In genomic region chr6:83873869-83874268, GRCh38 we compare ENCODE assay signal across 1 cellular context.
TF ChIP-seq lines count a peak whose summit lies in the region.

No MANE protein-coding gene starts in this region.

TF ChIP-seq in K562, 482 proteins besides CTCF, POLR2A, EP300 and RAD21 (continued from another document):
- no peak for TF ChIP-seq BRF2 (IDR thresholded peaks at IDR 0.05; ENCODE audit: borderline replicate concordance, insufficient read depth, insufficient read length)
- no peak for TF ChIP-seq RHOXF2B (CRISPR knock-in tag; conservative IDR thresholded peaks at IDR 0.05)
- TF ChIP-seq CBX2 (IDR thresholded peaks at IDR 0.05; ENCODE audit: insufficient read depth, low read length, poor library complexity, severe bottlenecking) = no peak
- TF ChIP-seq VEZF1 (CRISPR knock-in tag; IDR thresholded peaks at IDR 0.05) = no peak
- peak; percentile 79 for TF ChIP-seq PCBP1 (IDR thresholded peaks at IDR 0.05; ENCODE audit: low read depth, low read length, poor library complexity, severe bottlenecking)
- TF ChIP-seq STAT5A (IDR thresholded peaks at IDR 0.05; ENCODE audit: borderline replicate concordance, low read length) = no peak
- TF ChIP-seq HNRNPK (IDR thresholded peaks at IDR 0.05; ENCODE audit: low read depth, low read length, poor library complexity, severe bottlenecking) = peak; percentile 90
- no peak for TF ChIP-seq TOE1 (IDR thresholded peaks at IDR 0.05; ENCODE audit: borderline replicate concordance)
- TF ChIP-seq TOE1 (CRISPR knock-in tag; IDR thresholded peaks at IDR 0.05; ENCODE audit: borderline replicate concordance, low read depth) = no peak
- TF ChIP-seq SP1 (CRISPR knock-in tag; IDR thresholded peaks at IDR 0.05) = no peak
- TF ChIP-seq CCAR2 (IDR thresholded peaks at IDR 0.05; ENCODE audit: low read depth, low read length) = no peak
